ENCODE assay signal across 12 cellular contexts in genomic region chr1:66769512-66770229, GRCh38. TPM values are rescaled to one million over a fixed set of nuclear protein-coding genes. Genes with fewer than 3 reads are reported as not detected.
A peak's percentile ranks its signal among the peaks of the same experiment; 100 is the strongest.
DNase-seq lines count a peak whose midpoint lies in the region; ATAC-seq and TF ChIP-seq lines count a peak whose summit lies in the region.
"Had no signal": no experiment of that assay in that cellular context is flagged by ENCODE, and none has a peak within 500 bp of the region (broad histone marks: within the 10 kb centered on the region; RNA-seq: fewer than 3 reads in every experiment).

No MANE protein-coding gene starts in this region.

- no peaks in the 10 kb centered on the region for H3K36me3 Mint-ChIP-seq in activated CD4-positive, alpha-beta T cell treated with anti-CD3 and anti-CD28 coated beads, Interleukin-2, amount 10 ng/mL, durations not matched to agents 7 days and 5 days (ENCODE audit: low read depth)
- H3K36me3 Mint-ChIP-seq in natural killer cell treated with Interleukin-12 subunit alpha and Interleukin-12 subunit beta and Interleukin-15 and Interleukin-18, amount 100 ng/mL, for 72 hours, result no peaks in the 10 kb centered on the region
- H3K36me3 Mint-ChIP-seq in nephron progenitor cell (ENCODE audit: low read depth), result no peaks in the 10 kb centered on the region

- no peaks in the 10 kb centered on the region for H3K27me3 Mint-ChIP-seq in activated CD4-positive, alpha-beta T cell treated with anti-CD3 and anti-CD28 coated beads, Interleukin-2, amount 10 ng/mL, durations not matched to agents 7 days and 5 days
- H3K27me3 Mint-ChIP-seq in natural killer cell treated with Interleukin-12 subunit alpha and Interleukin-12 subunit beta and Interleukin-15 and Interleukin-18, amount 100 ng/mL, for 72 hours, result no peaks in the 10 kb centered on the region
- no peaks in the 10 kb centered on the region for H3K27me3 Mint-ChIP-seq in nephron progenitor cell (ENCODE audit: low read depth, poor library complexity)

- peak in 1 of 2 donors; percentile 62 for ATAC-seq in natural killer cell treated with Interleukin-12 subunit alpha and Interleukin-12 subunit beta and Interleukin-15 and Interleukin-18, amount 100 ng/mL, for 72 hours
- ATAC-seq: left lobe of liver, upper lobe of right lung had no signal

- TF ChIP-seq CTCF in WI38 (IDR thresholded peaks at IDR 0.05; ENCODE audit: low read depth, low read length), result no peak
- TF ChIP-seq CTCF in nephron progenitor cell (IDR thresholded peaks at IDR 0.05), result no peak

- CTCF ChIA-PET in activated CD4-positive, alpha-beta T cell treated with anti-CD3 and anti-CD28 coated beads, Interleukin-2, amount 10 ng/mL, durations not matched to agents 7 days and 5 days (lab: Charles Lee), result interaction anchor here (0.6 kb wide), 1 partner anchor 794 kb away, joined by 4 read pairs; no protein-coding TSS in a partner anchor

- H3K4me1 Mint-ChIP-seq in activated CD4-positive, alpha-beta T cell treated with anti-CD3 and anti-CD28 coated beads, Interleukin-2, amount 10 ng/mL, durations not matched to agents 7 days and 5 days, result peaks cover 26% of the 10 kb centered on the region
- H3K4me1 Mint-ChIP-seq in natural killer cell treated with Interleukin-12 subunit alpha and Interleukin-12 subunit beta and Interleukin-15 and Interleukin-18, amount 100 ng/mL, for 72 hours (ENCODE audit: low read depth in 2 of 2), result peaks cover 25 to 26% of the 10 kb centered on the region in 2 donors
- peaks cover 6% of the 10 kb centered on the region for H3K4me1 Mint-ChIP-seq in nephron progenitor cell

- peak overlapping the region; percentile 58 for H3K4me3 Mint-ChIP-seq in activated CD4-positive, alpha-beta T cell treated with anti-CD3 and anti-CD28 coated beads, Interleukin-2, amount 10 ng/mL, durations not matched to agents 7 days and 5 days
- peak overlapping the region; percentile 47 for H3K4me3 Mint-ChIP-seq in natural killer cell treated with Interleukin-12 subunit alpha and Interleukin-12 subunit beta and Interleukin-15 and Interleukin-18, amount 100 ng/mL, for 72 hours
- no peak overlapping the region for H3K4me3 Mint-ChIP-seq in nephron progenitor cell

- peak overlapping the region; percentile 83 for H3K27ac Mint-ChIP-seq in activated CD4-positive, alpha-beta T cell treated with anti-CD3 and anti-CD28 coated beads, Interleukin-2, amount 10 ng/mL, durations not matched to agents 7 days and 5 days
- peak overlapping the region; percentile 23 to 64 for H3K27ac Mint-ChIP-seq in natural killer cell treated with Interleukin-12 subunit alpha and Interleukin-12 subunit beta and Interleukin-15 and Interleukin-18, amount 100 ng/mL, for 72 hours
- no peak overlapping the region for H3K27ac Mint-ChIP-seq in nephron progenitor cell

- POLR2A ChIA-PET in activated CD4-positive, alpha-beta T cell treated with anti-CD3 and anti-CD28 coated beads, Interleukin-2, amount 10 ng/mL, durations not matched to agents 7 days and 5 days (lab: Charles Lee), result interaction anchor here (0.6 kb wide), 1 partner anchor 155 kb away, joined by 5 read pairs; the partner anchor contains the start of genes DNAI4 and MIER1

- DNase-seq in activated CD4-positive, alpha-beta T cell treated with anti-CD3 and anti-CD28 coated beads, Interleukin-2, amount 10 ng/mL, durations not matched to agents 7 days and 5 days, result peak; percentile 26
- no peak for DNase-seq in activated CD4-positive, alpha-beta T cell treated with anti-CD3 and anti-CD28 coated beads, Interleukin-2, amount 50 U/mL, for 1 hour
- DNase-seq in NAMALWA (ENCODE audit: low spot score), result peak; percentile 18
- DNase-seq in natural killer cell treated with Interleukin-12 subunit alpha and Interleukin-12 subunit beta and Interleukin-15 and Interleukin-18, amount 100 ng/mL, for 72 hours (ENCODE audit: low spot score), result no peak
- DNase-seq in COLO829 (ENCODE audit: low spot score), result no peak
- no peak for DNase-seq in nephron progenitor cell
- no peak for DNase-seq in amniotic stem cell (lab: John Stamatoyannopoulos, UW)
- DNase-seq: effector CD4-positive, alpha-beta T cell; upper lobe of right lung had no signal

- H3K4me3 ChIP-seq in WI38 (ENCODE audit: low read depth, low read length), result peak overlapping the region; percentile 15; the same call in 1 of the 2 replicates
- H3K4me3 ChIP-seq: upper lobe of right lung had no signal

- H3K9me3 Mint-ChIP-seq in activated CD4-positive, alpha-beta T cell treated with anti-CD3 and anti-CD28 coated beads, Interleukin-2, amount 10 ng/mL, durations not matched to agents 7 days and 5 days, result peaks cover 3% of the 10 kb centered on the region
- H3K9me3 Mint-ChIP-seq in natural killer cell treated with Interleukin-12 subunit alpha and Interleukin-12 subunit beta and Interleukin-15 and Interleukin-18, amount 100 ng/mL, for 72 hours, result no peaks in the 10 kb centered on the region
- H3K9me3 Mint-ChIP-seq in nephron progenitor cell, result no peaks in the 10 kb centered on the region

RNA-seq across cellular contexts. Expression of gene DYNLT5, which starts 17.4 kb away (rescaled TPM):
- not detected for total RNA-seq in activated CD4-positive, alpha-beta T cell treated with anti-CD3 and anti-CD28 coated beads, Interleukin-2, amount 10 ng/mL, durations not matched to agents 7 days and 5 days
- not detected for total RNA-seq in natural killer cell treated with Interleukin-12 subunit alpha and Interleukin-12 subunit beta and Interleukin-15 and Interleukin-18, amount 100 ng/mL, for 72 hours
- total RNA-seq: NCI-H460 had no signal

RNA-seq across cellular contexts. Expression of gene INSL5, which starts 31.4 kb away (rescaled TPM):
- total RNA-seq in activated CD4-positive, alpha-beta T cell treated with anti-CD3 and anti-CD28 coated beads, Interleukin-2, amount 10 ng/mL, durations not matched to agents 7 days and 5 days, result not detected
- total RNA-seq in natural killer cell treated with Interleukin-12 subunit alpha and Interleukin-12 subunit beta and Interleukin-15 and Interleukin-18, amount 100 ng/mL, for 72 hours, result not detected
- total RNA-seq: left lobe of liver, NCI-H460, upper lobe of right lung had no signal

Comparison
In these comparisons a context has a peak if more than half of its experiments do, and no peak if none do; other contexts are left out.
1. DNase-seq: peak in activated CD4-positive, alpha-beta T cell treated with anti-CD3 and anti-CD28 coated beads, Interleukin-2, amount 10 ng/mL, durations not matched to agents 7 days and 5 days (single experiment) and NAMALWA (single experiment); none in activated CD4-positive, alpha-beta T cell treated with anti-CD3 and anti-CD28 coated beads, Interleukin-2, amount 50 U/mL, for 1 hour (single experiment), natural killer cell treated with Interleukin-12 subunit alpha and Interleukin-12 subunit beta and Interleukin-15 and Interleukin-18, amount 100 ng/mL, for 72 hours (single experiment), COLO829 (single experiment), nephron progenitor cell (single experiment) and amniotic stem cell (single experiment).